In the genomic region with DNA sequence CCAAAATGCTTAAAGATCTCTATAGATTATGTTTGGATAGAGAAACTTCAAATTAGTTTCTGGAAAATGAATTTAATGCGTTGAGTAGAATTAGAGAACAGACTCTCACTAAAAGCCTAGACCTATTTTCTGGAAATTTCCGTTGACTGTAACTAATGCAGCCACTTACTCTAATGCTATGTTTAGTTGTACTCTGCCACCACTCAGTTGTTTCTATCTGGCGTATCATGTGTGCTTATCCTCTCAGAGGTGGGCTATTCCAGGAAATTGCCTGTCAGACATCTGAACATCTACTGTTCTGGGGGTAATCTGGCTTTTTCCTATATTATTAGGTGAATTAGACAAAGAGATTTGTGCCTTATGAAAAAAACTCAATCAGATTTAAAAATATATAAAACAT, we compare ENCODE assay signal across 31 cellular contexts.
"Had no signal": no experiment of that assay in that cellular context is flagged by ENCODE, and none has a peak within 500 bp of the region (broad histone marks: within the 10 kb centered on the region; RNA-seq: fewer than 3 reads in every experiment).

No MANE protein-coding gene starts in this region.

- H3K4me3 ChIP-seq: adrenal gland, ascending aorta, body of pancreas, breast epithelium had no signal

- DNase-seq: activated effector memory CD4-positive, alpha-beta T cell treated with anti-CD3 and anti-CD28 coated beads, Interleukin-2, amount 50 U/mL, for 16 hours; activated effector memory CD4-positive, alpha-beta T cell treated with Interleukin-2 at 50 U/mL for 16 hours; activated gamma-delta T cell; activated gamma-delta T cell treated with Interleukin-2 at 50 U/mL for 16 hours; activated naive CD4-positive, alpha-beta T cell; activated naive CD4-positive, alpha-beta T cell treated with anti-CD3 and anti-CD28 coated beads for 36 hours; activated naive CD4-positive, alpha-beta T cell treated with anti-CD3 and anti-CD28 coated beads, Interleukin-2, amount 10 ng/mL, durations not matched to agents 7 days and 5 days; activated naive CD4-positive, alpha-beta T cell treated with anti-CD3 and anti-CD28 coated beads, Interleukin-2, amount 50 U/mL, for 16 hours; activated naive CD4-positive, alpha-beta T cell treated with Interleukin-2 at 50 U/mL for 16 hours; activated naive CD8-positive, alpha-beta T cell treated with anti-CD3 and anti-CD28 coated beads for 36 hours; activated naive CD8-positive, alpha-beta T cell treated with anti-CD3 and anti-CD28 coated beads, Interleukin-2, amount 10 ng/mL, durations not matched to agents 7 days and 5 days; activated naive CD8-positive, alpha-beta T cell treated with anti-CD3 and anti-CD28 coated beads, Interleukin-2, amount 50 U/mL, for 24 hours; activated T-cell treated with anti-CD3 and anti-CD28 coated beads, Interleukin-2, amount 50 U/mL, for 1 hour; activated T-cell treated with anti-CD3 and anti-CD28 coated beads, Interleukin-2, amount 50 U/mL, for 24 hours; activated T-cell treated with anti-CD3 and anti-CD28 coated beads, Interleukin-2, amount 50 U/mL, for 4 hours; activated T-cell treated with anti-CD3 and anti-CD28 coated beads, Interleukin-2, amount 50 U/mL, for 48 hours; activated T-cell treated with anti-CD3 and anti-CD28 coated beads, Interleukin-2, amount 50 U/mL, for 72 hours; adrenal gland; amniotic stem cell; amygdala; anterior cingulate cortex; aorta; body of pancreas; brain microvascular endothelial cell; caudate nucleus; central memory CD4-positive, alpha-beta T cell; cerebellar nuclear complex had no signal

- H3K9me3 ChIP-seq: adrenal gland, ascending aorta, body of pancreas, breast epithelium had no signal

- H3K27ac ChIP-seq: adrenal gland, ascending aorta, body of pancreas, brain microvascular endothelial cell, breast epithelium had no signal

- H3K4me1 ChIP-seq: adrenal gland, ascending aorta, body of pancreas, breast epithelium had no signal

- H3K27me3 ChIP-seq: adrenal gland, ascending aorta, body of pancreas, brain microvascular endothelial cell, breast epithelium had no signal

- H3K36me3 ChIP-seq: adrenal gland, ascending aorta, brain microvascular endothelial cell, breast epithelium had no signal

- ATAC-seq: activated naive CD4-positive, alpha-beta T cell treated with anti-CD3 and anti-CD28 coated beads, Interleukin-2, amount 50 U/mL, for 72 hours; activated naive CD8-positive, alpha-beta T cell treated with anti-CD3 and anti-CD28 coated beads, Interleukin-2, amount 50 U/mL, for 24 hours; activated T-cell treated with anti-CD3 and anti-CD28 coated beads, Interleukin-2, amount 50 U/mL, for 4 hours; activated T-cell treated with anti-CD3 and anti-CD28 coated beads, Interleukin-2, amount 50 U/mL, for 72 hours; activated T-helper 17 cell treated with anti-CD3 and anti-CD28 coated beads, Interleukin-2, amount 50 U/mL, for 72 hours; body of pancreas had no signal
